15 cellular contexts compared by ENCODE assay signal in genomic region chr22:31615481-31615840, GRCh38. TPM values are rescaled to one million over a fixed set of nuclear protein-coding genes. Genes with fewer than 3 reads are reported as not detected.
A peak's percentile ranks its signal among the peaks of the same experiment; 100 is the strongest.
DNase-seq lines count a peak whose midpoint lies in the region; ATAC-seq and TF ChIP-seq lines count a peak whose summit lies in the region.
"Had no signal": no experiment of that assay in that cellular context is flagged by ENCODE, and none has a peak within 500 bp of the region (broad histone marks: within the 10 kb centered on the region; RNA-seq: fewer than 3 reads in every experiment).

No MANE protein-coding gene starts in this region.

- no peak overlapping the region for H2AFZ ChIP-seq in smooth muscle cell (ENCODE audit: low read depth)

- H3K4me2 ChIP-seq in smooth muscle cell = no peak overlapping the region

- 86% methylated on average over 4 of the region's 4 CpGs for whole genome bisulfite sequencing in smooth muscle cell (ENCODE audit: low lambda C conversion rate)

- CTCF ChIA-PET in CD8-positive, alpha-beta T cell (lab: Charles Lee) = no interaction called here
- CTCF ChIA-PET in activated CD4-positive, alpha-beta memory T cell treated with anti-CD3 and anti-CD28 coated beads, Interleukin-2, amount 10 ng/mL, durations not matched to agents 7 days and 5 days (lab: Charles Lee) = no interaction called here

- DNase-seq in CD8-positive, alpha-beta T cell = no peak
- no peak for DNase-seq in activated CD4-positive, alpha-beta memory T cell treated with anti-CD3 and anti-CD28 coated beads, Interleukin-2, amount 10 ng/mL, durations not matched to agents 7 days and 5 days
- no peak for DNase-seq in memory B cell (ENCODE audit: low spot score in 2 of 2)
- DNase-seq in smooth muscle cell (lab: John Stamatoyannopoulos, UW; ENCODE audit: unreplicated experiment) = no peak
- no peak for DNase-seq in stimulated activated CD4-positive, alpha-beta T cell treated with anti-CD3 and anti-CD28 coated beads, Interleukin-2, amount 100 ng/mL, for 24 hours
- DNase-seq in upper lobe of right lung = no peak
- DNase-seq: activated CD4-positive, alpha-beta T cell treated with anti-CD3 and anti-CD28 coated beads, Interleukin-2, amount 50 U/mL, for 1 hour; cortex of kidney; mesendoderm; NCI-H2107; stimulated activated CD4-positive, alpha-beta T cell treated with anti-CD3 and anti-CD28 coated beads, Interleukin-4, amount 100 ng/mL, for 1 hour; stomach had no signal

- H3K9ac ChIP-seq in smooth muscle cell (ENCODE audit: low read depth) = no peak overlapping the region

- POLR2A ChIA-PET in CD8-positive, alpha-beta T cell (lab: Charles Lee) = no interaction called here
- POLR2A ChIA-PET in activated CD4-positive, alpha-beta memory T cell treated with anti-CD3 and anti-CD28 coated beads, Interleukin-2, amount 10 ng/mL, durations not matched to agents 7 days and 5 days (lab: Charles Lee) = interaction anchor here (1.4 kb wide), 1 partner anchor 9 kb away, joined by 3 read pairs; no protein-coding TSS in a partner anchor

- H3K36me3 Mint-ChIP-seq in CD8-positive, alpha-beta T cell = peaks cover 73% of the 10 kb centered on the region
- peaks cover 43% of the 10 kb centered on the region for H3K36me3 Mint-ChIP-seq in activated CD4-positive, alpha-beta memory T cell treated with anti-CD3 and anti-CD28 coated beads, Interleukin-2, amount 10 ng/mL, durations not matched to agents 7 days and 5 days (ENCODE audit: low read depth)
- H3K36me3 Mint-ChIP-seq in memory B cell = peaks cover 12% of the 10 kb centered on the region

- H3K4me1 Mint-ChIP-seq in CD8-positive, alpha-beta T cell (ENCODE audit: low read depth) = peaks cover 8% of the 10 kb centered on the region
- H3K4me1 Mint-ChIP-seq in activated CD4-positive, alpha-beta memory T cell treated with anti-CD3 and anti-CD28 coated beads, Interleukin-2, amount 10 ng/mL, durations not matched to agents 7 days and 5 days = peaks cover 14% of the 10 kb centered on the region
- peaks cover 30% of the 10 kb centered on the region for H3K4me1 Mint-ChIP-seq in memory B cell

- intact Hi-C loops in CD8-positive, alpha-beta T cell (cut with DNase I, micrococcal nuclease) = no loop called here
- intact Hi-C loops in upper lobe of right lung (cut with DNase I) = no loop called here

- no peaks in the 10 kb centered on the region for H3K9me3 Mint-ChIP-seq in CD8-positive, alpha-beta T cell
- H3K9me3 Mint-ChIP-seq in activated CD4-positive, alpha-beta memory T cell treated with anti-CD3 and anti-CD28 coated beads, Interleukin-2, amount 10 ng/mL, durations not matched to agents 7 days and 5 days = no peaks in the 10 kb centered on the region
- no peaks in the 10 kb centered on the region for H3K9me3 Mint-ChIP-seq in memory B cell

- peak overlapping the region; percentile 89 for H3K27ac Mint-ChIP-seq in CD8-positive, alpha-beta T cell
- H3K27ac Mint-ChIP-seq in activated CD4-positive, alpha-beta memory T cell treated with anti-CD3 and anti-CD28 coated beads, Interleukin-2, amount 10 ng/mL, durations not matched to agents 7 days and 5 days = peak overlapping the region; percentile 64
- peak overlapping the region; percentile 80 for H3K27ac Mint-ChIP-seq in memory B cell

- H3K27me3 ChIP-seq in CD8-positive, alpha-beta T cell (ENCODE audit: insufficient read depth, low read length) = no peaks in the 10 kb centered on the region
- H3K27me3 ChIP-seq in smooth muscle cell (ENCODE audit: low read depth) (no peaks in the 10 kb centered on the region), upper lobe of right lung (no peaks in the 10 kb centered on the region)
- H3K27me3 ChIP-seq: stomach had no signal

- ATAC-seq in CD8-positive, alpha-beta T cell = no peak
- ATAC-seq in memory B cell (ENCODE audit: low read depth) = no peak
- no peak for ATAC-seq in GM18517 (IDR thresholded peaks at IDR 0.05; ENCODE audit: unreplicated experiment)
- no peak for ATAC-seq in upper lobe of right lung

- H3K4me3 Mint-ChIP-seq in CD8-positive, alpha-beta T cell = no peak overlapping the region
- H3K4me3 Mint-ChIP-seq in activated CD4-positive, alpha-beta memory T cell treated with anti-CD3 and anti-CD28 coated beads, Interleukin-2, amount 10 ng/mL, durations not matched to agents 7 days and 5 days = no peak overlapping the region
- H3K4me3 Mint-ChIP-seq in memory B cell = peak overlapping the region; percentile 2

- H3K27ac ChIP-seq in 22Rv1 = peak overlapping the region; percentile 10; the same call in 1 of the 2 replicates
- H3K27ac ChIP-seq in CD8-positive, alpha-beta T cell (ENCODE audit: low read depth, low read length) = no peak overlapping the region
- no peak overlapping the region for H3K27ac ChIP-seq in smooth muscle cell (ENCODE audit: low read depth)
- no peak overlapping the region for H3K27ac ChIP-seq in upper lobe of right lung
- H3K27ac ChIP-seq: C4-2B, stomach had no signal

- H3K79me2 ChIP-seq in smooth muscle cell (ENCODE audit: low read depth) = no peaks in the 10 kb centered on the region

- H3K36me3 ChIP-seq in CD8-positive, alpha-beta T cell (ENCODE audit: insufficient read depth, low read length) = peaks cover 42% of the 10 kb centered on the region
- no peaks in the 10 kb centered on the region for H3K36me3 ChIP-seq in smooth muscle cell (ENCODE audit: low read depth)
- peaks cover 37% of the 10 kb centered on the region for H3K36me3 ChIP-seq in upper lobe of right lung

- H3K4me1 ChIP-seq in CD8-positive, alpha-beta T cell (ENCODE audit: insufficient read depth, low read length) = no peaks in the 10 kb centered on the region
- H3K4me1 ChIP-seq in smooth muscle cell (ENCODE audit: low read depth) = no peaks in the 10 kb centered on the region
- peaks cover 32% of the 10 kb centered on the region for H3K4me1 ChIP-seq in upper lobe of right lung

- TF ChIP-seq CTCF in 22Rv1 (IDR thresholded peaks at IDR 0.05) (no peak), smooth muscle cell (IDR thresholded peaks at IDR 0.05; ENCODE audit: borderline replicate concordance, insufficient read depth, poor library complexity, severe bottlenecking) (no peak), upper lobe of right lung (IDR thresholded peaks at IDR 0.05) (no peak)
- no peak for TF ChIP-seq CTCF in CD8-positive, alpha-beta T cell (IDR thresholded peaks at IDR 0.05)

- H4K20me1 ChIP-seq in smooth muscle cell (ENCODE audit: low read depth) = no peaks in the 10 kb centered on the region

- H3F3A ChIP-seq in smooth muscle cell (ENCODE audit: low read depth) = no peaks in the 10 kb centered on the region

- no peaks in the 10 kb centered on the region for H3K27me3 Mint-ChIP-seq in CD8-positive, alpha-beta T cell (ENCODE audit: low read depth)
- no peaks in the 10 kb centered on the region for H3K27me3 Mint-ChIP-seq in activated CD4-positive, alpha-beta memory T cell treated with anti-CD3 and anti-CD28 coated beads, Interleukin-2, amount 10 ng/mL, durations not matched to agents 7 days and 5 days
- no peaks in the 10 kb centered on the region for H3K27me3 Mint-ChIP-seq in memory B cell

- H3K9me3 ChIP-seq in CD8-positive, alpha-beta T cell (ENCODE audit: low read length) = no peaks in the 10 kb centered on the region
- H3K9me3 ChIP-seq in smooth muscle cell (replicated peaks; ENCODE audit: low read depth) = no peaks in the 10 kb centered on the region
- H3K9me3 ChIP-seq in upper lobe of right lung = no peaks in the 10 kb centered on the region
- H3K9me3 ChIP-seq: stomach had no signal

- H3K4me3 ChIP-seq in CD8-positive, alpha-beta T cell (ENCODE audit: low read depth, low read length) = no peak overlapping the region
- H3K4me3 ChIP-seq in smooth muscle cell (no peak overlapping the region), upper lobe of right lung (no peak overlapping the region)
- H3K4me3 ChIP-seq: stomach had no signal

RNA-seq across cellular contexts. Expression of gene PISD, which starts 46.6 kb away (rescaled TPM):
- 10 to 100 TPM; 41.2 to 43.6 TPM for total RNA-seq in CD8-positive, alpha-beta T cell
- 10 to 100 TPM; 19.2 to 19.6 TPM for total RNA-seq in activated CD4-positive, alpha-beta memory T cell treated with anti-CD3 and anti-CD28 coated beads, Interleukin-2, amount 10 ng/mL, durations not matched to agents 7 days and 5 days
- total RNA-seq in smooth muscle cell (15.3 and 21.1 TPM in 2 replicates), upper lobe of right lung (51.2 TPM)
- polyA plus RNA-seq in smooth muscle cell = 31.6 and 33.1 TPM in 2 replicates
